ENCODE assay signal across 8 cellular contexts in genomic region chr5:181222630-181223040, GRCh38. TPM values are rescaled to one million over a fixed set of nuclear protein-coding genes. Genes with fewer than 3 reads are reported as not detected.
DNase-seq lines count a peak whose midpoint lies in the region; TF ChIP-seq lines count a peak whose summit lies in the region.

No MANE protein-coding gene starts in this region.

- H3K27me3 ChIP-seq in HUES48 (ENCODE audit: control insufficient read depth, insufficient read depth, low read length) (no peaks in the 10 kb centered on the region), mononuclear cell (ENCODE audit: insufficient read depth, low read length) (peaks cover under 1% of the 10 kb centered on the region)

- DNase-seq in cardiac fibroblast (ENCODE audit: low read depth in 2 of 2) (no peak), SIG-M5 (lab: John Stamatoyannopoulos, UW) (no peak)
- DNase-seq in activated effector memory CD4-positive, alpha-beta T cell treated with anti-CD3 and anti-CD28 coated beads, Interleukin-2, amount 50 U/mL, for 16 hours = no peak
- DNase-seq in activated CD4-positive, alpha-beta T cell treated with anti-CD3 and anti-CD28 coated beads, Interleukin-2, amount 50 U/mL, for 1 hour = no peak
- no peak for DNase-seq in central memory CD4-positive, alpha-beta T cell

- peaks cover 25% of the 10 kb centered on the region for H3K36me3 ChIP-seq in HUES48 (ENCODE audit: control insufficient read depth, insufficient read depth, low read length)

- no peaks in the 10 kb centered on the region for H3K9me3 ChIP-seq in HUES48 (ENCODE audit: control insufficient read depth, insufficient read depth, low read length)
- no peaks in the 10 kb centered on the region for H3K9me3 ChIP-seq in mononuclear cell (ENCODE audit: low read depth, low read length)

- peak overlapping the region; percentile 90 for H3K4me3 ChIP-seq in HUES48 (ENCODE audit: low read depth, low read length)
- peak overlapping the region; percentile 89 to 90 for H3K4me3 ChIP-seq in cardiac fibroblast (replicated peaks in 1 of 2; ENCODE audit: low read depth in 2 of 2, low read length in 2 of 2)
- peak overlapping the region; percentile 87 for H3K4me3 ChIP-seq in mononuclear cell (ENCODE audit: low read length)

- H3K9ac ChIP-seq in HUES48 (ENCODE audit: low read depth, low read length) = peak overlapping the region; percentile 34

- H3K4me1 ChIP-seq in HUES48 (ENCODE audit: control insufficient read depth, insufficient read depth, low read length) = no peaks in the 10 kb centered on the region
- H3K4me1 ChIP-seq in mononuclear cell (ENCODE audit: insufficient read depth, low read length) = peaks cover 58% of the 10 kb centered on the region

- TF ChIP-seq CTCF in C4-2B (conservative IDR thresholded peaks at IDR 0.05) (no peak), cardiac fibroblast (IDR thresholded peaks at IDR 0.05; ENCODE audit: low read depth, low read length) (no peak)

- H3K27ac ChIP-seq in C4-2B (peak overlapping the region; percentile 91), HUES48 (ENCODE audit: low read depth, low read length) (peak overlapping the region; percentile 92)

RNA-seq across cellular contexts. Expression of gene TRIM41, which starts 0.4 kb away (rescaled TPM):
- 6.1 TPM for total RNA-seq in mononuclear cell

RNA-seq across cellular contexts. Expression of gene TRIM7, which starts 17.6 kb away (rescaled TPM):
- 1.9 TPM for total RNA-seq in mononuclear cell

RNA-seq across cellular contexts. Expression of gene RACK1, which starts 21.1 kb away (rescaled TPM):
- total RNA-seq in mononuclear cell = 5,375 TPM

RNA-seq across cellular contexts. Expression of gene TRIM52, which starts 38.3 kb away (rescaled TPM):
- total RNA-seq in mononuclear cell = 17.5 TPM
